Comparison of ENCODE assay signal across 8 cellular contexts in the genomic region with DNA sequence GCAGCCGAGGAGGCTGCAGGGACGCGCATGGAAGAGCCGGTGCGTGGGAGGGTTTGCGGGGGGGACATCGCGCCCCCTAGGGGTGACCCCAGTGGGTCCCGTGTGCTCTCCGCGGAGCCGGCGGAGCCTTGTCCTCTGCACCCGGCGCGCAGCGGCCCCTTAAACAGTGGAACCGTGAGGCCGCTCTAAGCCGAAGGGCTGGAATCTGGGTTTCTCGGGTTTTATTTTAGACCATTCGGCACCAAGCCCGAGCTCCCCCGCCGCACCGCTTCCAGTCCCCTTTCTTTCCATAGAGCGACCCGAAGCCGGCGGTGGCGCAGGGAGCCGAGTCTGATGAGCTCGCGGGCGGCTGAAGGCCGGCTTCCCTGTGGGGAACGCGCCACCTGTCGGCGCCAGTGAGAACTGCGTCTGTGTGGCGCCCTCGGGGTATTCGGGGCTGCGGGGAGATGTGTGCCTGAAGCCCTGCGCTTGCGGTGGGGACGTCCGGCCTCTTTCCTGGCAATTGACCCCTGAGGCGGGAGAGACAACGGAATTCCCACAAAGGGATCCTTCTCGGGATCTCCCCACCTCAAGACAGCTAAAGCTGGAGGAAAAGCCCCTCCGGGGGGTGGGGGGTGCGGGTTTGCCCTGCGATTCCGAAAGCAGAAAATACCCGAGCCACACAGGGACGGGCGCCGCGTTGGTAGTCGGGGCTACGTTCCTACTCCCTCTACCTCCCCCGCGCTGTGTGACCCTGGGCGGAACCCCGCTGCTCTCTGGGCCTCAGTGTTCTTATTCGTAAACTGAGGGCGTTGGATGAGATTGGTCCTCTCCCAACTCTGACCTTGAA. TPM values are rescaled to one million over a fixed set of nuclear protein-coding genes. Genes with fewer than 3 reads are reported as not detected.
A peak's percentile ranks its signal among the peaks of the same experiment; 100 is the strongest.
DNase-seq lines count a peak whose midpoint lies in the region; ATAC-seq and TF ChIP-seq lines count a peak whose summit lies in the region.

No MANE protein-coding gene starts in this region.

- H3K27ac Mint-ChIP-seq in osteocyte (ENCODE audit: unreplicated experiment) = no peak overlapping the region

- H3K9me3 Mint-ChIP-seq in osteocyte (ENCODE audit: unreplicated experiment) = no peaks in the 10 kb centered on the region

- no peaks in the 10 kb centered on the region for H3K9me3 ChIP-seq in HUES48 (ENCODE audit: control insufficient read depth, insufficient read depth, low read length)
- no peaks in the 10 kb centered on the region for H3K9me3 ChIP-seq in testis

- H3K27me3 ChIP-seq in HUES48 (ENCODE audit: control insufficient read depth, insufficient read depth, low read length) (peaks cover 100% of the 10 kb centered on the region), testis (peaks cover 6% of the 10 kb centered on the region)

- no peaks in the 10 kb centered on the region for H3K36me3 Mint-ChIP-seq in osteocyte (ENCODE audit: unreplicated experiment)

- H3K36me3 ChIP-seq in HUES48 (ENCODE audit: control insufficient read depth, insufficient read depth, low read length) (no peaks in the 10 kb centered on the region), testis (ENCODE audit: low read depth, missing control alignments) (no peaks in the 10 kb centered on the region)

- H3K4me3 Mint-ChIP-seq in osteocyte (ENCODE audit: unreplicated experiment) = peak overlapping the region; percentile 62

- H3K4me1 ChIP-seq in HUES48 (ENCODE audit: control insufficient read depth, insufficient read depth, low read length) (peaks cover 40% of the 10 kb centered on the region), testis (peaks cover 14% of the 10 kb centered on the region)

- DNase-seq in DMS 273 (lab: John Stamatoyannopoulos, UW; ENCODE audit: unreplicated experiment) = peak; percentile 94
- DNase-seq in RPMI8226 = peak; percentile 79
- DNase-seq in activated gamma-delta T cell (lab: John Stamatoyannopoulos, UW) = peak; percentile 51
- DNase-seq in germinal center (ENCODE audit: low spot score) = peak; percentile 88
- DNase-seq in osteocyte (ENCODE audit: extremely low spot score, unreplicated experiment) = peak; percentile 94
- DNase-seq in testis = peak; percentile 88

- H3K27ac ChIP-seq in HUES48 (ENCODE audit: low read depth, low read length) (no peak overlapping the region), testis (no peak overlapping the region)

- intact Hi-C loops in testis (cut with DNase I; ENCODE audit: low total_unique reads) = loop anchor here (10.0 kb wide), 2 partner anchors 631 to 811 kb away; no protein-coding TSS in a partner anchor

- H3K9ac ChIP-seq in HUES48 (ENCODE audit: low read depth, low read length) = no peak overlapping the region

- peaks cover 7% of the 10 kb centered on the region for H3K4me1 Mint-ChIP-seq in osteocyte (ENCODE audit: unreplicated experiment)

- peak; percentile 86 for ATAC-seq in GM21390 (IDR thresholded peaks at IDR 0.05; ENCODE audit: unreplicated experiment)

- peak; percentile 95 for TF ChIP-seq CTCF in osteocyte (IDR thresholded peaks at IDR 0.05)
- TF ChIP-seq CTCF in testis (IDR thresholded peaks at IDR 0.05) = peak; percentile 93 to 96 (median 94)

- 2 to 3% methylated on average over 14 to 66 of the region's 69 CpGs for WGBS in testis, 2 donors

- H3K27me3 Mint-ChIP-seq in osteocyte (ENCODE audit: unreplicated experiment) = peaks cover 79% of the 10 kb centered on the region

- TF ChIP-seq POLR2A in testis (IDR thresholded peaks at IDR 0.05) = no peak

- H3K4me3 ChIP-seq in HUES48 (ENCODE audit: low read depth, low read length) = peak overlapping the region; percentile 56
- peak overlapping the region; percentile 36 to 44 for H3K4me3 ChIP-seq in testis

RNA-seq across cellular contexts. Expression of gene EN1, which starts 8.2 kb away (rescaled TPM):
- total RNA-seq in osteocyte (not detected in 2 replicates), testis (under 1 TPM; 0.62 to 0.71 TPM)
- polyA plus RNA-seq in testis (ENCODE audit: insufficient read depth, low read depth, low replicate concordance) = 0.20 TPM
